In genomic region chr22:37952629-37953028, GRCh38 we compare ENCODE assay signal across 8 cellular contexts. TPM values are rescaled to one million over a fixed set of nuclear protein-coding genes. Genes with fewer than 3 reads are reported as not detected.
A peak's percentile ranks its signal among the peaks of the same experiment; 100 is the strongest.
DNase-seq lines count a peak whose midpoint lies in the region; ATAC-seq and TF ChIP-seq lines count a peak whose summit lies in the region.
"Not testable (repeated sequence)": the region's sequence is repeated elsewhere in the genome, so short reads cannot be mapped to it uniquely, and the experiment has no call there.

No MANE protein-coding gene starts in this region.

- H3K4me1 ChIP-seq in adrenal gland (replicated peaks in 1 of 2): peaks cover 10 to 16% of the 10 kb centered on the region in 2 donors

- not testable (repeated sequence) for H3K9me2 ChIP-seq in SU-DHL-6 (replicated peaks; ENCODE audit: insufficient read depth, low read length)

- H3K27ac ChIP-seq in SU-DHL-6 (ENCODE audit: low read depth, low read length); adrenal gland: not testable (repeated sequence)
- H3K27ac ChIP-seq in epithelial cell of prostate: peak overlapping the region; percentile 37

- H3K9ac ChIP-seq in SU-DHL-6 (ENCODE audit: low read length): peak overlapping the region; percentile 92; the same call in 1 of the 2 replicates

- ATAC-seq in stimulated activated naive CD8-positive, alpha-beta T cell treated with anti-CD3 and anti-CD28 coated beads, Interleukin-15, amount 100 ng/mL, for 72 hours: not testable (repeated sequence)

- intact Hi-C loops in adrenal gland (cut with DNase I): not testable (repeated sequence)

- WGBS in adrenal gland, 4 donors: 8 to 13% (median 9%) methylated on average over 8 to 20 of the region's 20 CpGs

- TF ChIP-seq POLR2A in adrenal gland (IDR thresholded peaks at IDR 0.05): not testable (repeated sequence)

- H3K4me3 ChIP-seq in AG10803 (ENCODE audit: low read length): peak overlapping the region; percentile 99
- H3K4me3 ChIP-seq in SU-DHL-6 (ENCODE audit: insufficient read depth, low read length, poor library complexity, severe bottlenecking): not testable (repeated sequence)
- H3K4me3 ChIP-seq in adrenal gland: peak overlapping the region; percentile 31 to 98 (median 80)

- H3K79me2 ChIP-seq in SU-DHL-6 (ENCODE audit: insufficient read depth, low read length): peaks cover 20% of the 10 kb centered on the region

- peaks cover 28% of the 10 kb centered on the region for H3K4me1 Mint-ChIP-seq in HFFc6 (ENCODE audit: low read depth)
- peaks cover 31 to 39% of the 10 kb centered on the region in 2 donors for H3K4me1 Mint-ChIP-seq in immature natural killer cell
- peaks cover 41% of the 10 kb centered on the region for H3K4me1 Mint-ChIP-seq in neural crest cell
- H3K4me1 Mint-ChIP-seq in stimulated activated naive CD8-positive, alpha-beta T cell treated with anti-CD3 and anti-CD28 coated beads, Interleukin-15, amount 100 ng/mL, for 72 hours: peaks cover 35% of the 10 kb centered on the region

- DNase-seq in AG10803 (ENCODE audit: low read depth); HFFc6; adrenal gland; epithelial cell of prostate (ENCODE audit: low read depth, low spot score); immature natural killer cell; neural crest cell (ENCODE audit: low read depth, low spot score); stimulated activated naive CD8-positive, alpha-beta T cell treated with anti-CD3 and anti-CD28 coated beads, Interleukin-15, amount 100 ng/mL, for 72 hours: not testable (repeated sequence)

- H3K27ac Mint-ChIP-seq in HFFc6 (peak overlapping the region; percentile 90), immature natural killer cell (peak overlapping the region in 2 of 6 donors; percentile 25 to 95)
- not testable (repeated sequence) for H3K27ac Mint-ChIP-seq in neural crest cell (ENCODE audit: unreplicated experiment); stimulated activated naive CD8-positive, alpha-beta T cell treated with anti-CD3 and anti-CD28 coated beads, Interleukin-15, amount 100 ng/mL, for 72 hours

- not testable (repeated sequence) for TF ChIP-seq CTCF in AG10803 (conservative IDR thresholded peaks at IDR 0.05; ENCODE audit: low read length); HFFc6 (IDR thresholded peaks at IDR 0.05); SU-DHL-6 (IDR thresholded peaks at IDR 0.05; ENCODE audit: insufficient read depth, low read length, poor library complexity, severe bottlenecking); adrenal gland (IDR thresholded peaks at IDR 0.05); neural crest cell (conservative IDR thresholded peaks at IDR 0.05)

- not testable (repeated sequence) for H3K27me3 ChIP-seq in SU-DHL-6 (ENCODE audit: low read length); adrenal gland

- H2AFZ ChIP-seq in SU-DHL-6 (ENCODE audit: low read depth, low read length, severe bottlenecking): not testable (repeated sequence)

- not testable (repeated sequence) for H3K27me3 Mint-ChIP-seq in HFFc6 (ENCODE audit: insufficient read depth); neural crest cell (ENCODE audit: low read depth); stimulated activated naive CD8-positive, alpha-beta T cell treated with anti-CD3 and anti-CD28 coated beads, Interleukin-15, amount 100 ng/mL, for 72 hours
- peaks cover 12 to 19% (median 16%) of the 10 kb centered on the region in 3 donors for H3K27me3 Mint-ChIP-seq in immature natural killer cell (ENCODE audit: low read depth in 3 of 3)

- not testable (repeated sequence) for H3F3A ChIP-seq in SU-DHL-6 (ENCODE audit: insufficient read depth)

- H3K4me3 Mint-ChIP-seq in HFFc6 (peak overlapping the region; percentile 98), immature natural killer cell (peak overlapping the region; percentile 99 to 100 (median 100)), neural crest cell (peak overlapping the region; percentile 96)
- peak overlapping the region; percentile 83 to 91 for H3K4me3 Mint-ChIP-seq in stimulated activated naive CD8-positive, alpha-beta T cell treated with anti-CD3 and anti-CD28 coated beads, Interleukin-15, amount 100 ng/mL, for 72 hours

- H3K9me3 ChIP-seq in SU-DHL-6 (ENCODE audit: insufficient read depth, low read length); adrenal gland (replicated peaks in 1 of 3): not testable (repeated sequence)

- H3K36me3 ChIP-seq in SU-DHL-6 (ENCODE audit: low read length): not testable (repeated sequence)
- H3K36me3 ChIP-seq in adrenal gland (replicated peaks in 1 of 2): peaks cover 0 to 12% of the 10 kb centered on the region in 2 donors

- not testable (repeated sequence) for H4K20me1 ChIP-seq in SU-DHL-6 (ENCODE audit: low read depth, low read length)

- H3K4me2 ChIP-seq in SU-DHL-6 (ENCODE audit: low read depth, low read length, poor library complexity, severe bottlenecking): peak overlapping the region; percentile 64

- H3K36me3 Mint-ChIP-seq in HFFc6 (ENCODE audit: low read depth): peaks cover 18% of the 10 kb centered on the region
- peaks cover 9 to 11% (median 11%) of the 10 kb centered on the region in 3 donors for H3K36me3 Mint-ChIP-seq in immature natural killer cell
- H3K36me3 Mint-ChIP-seq in neural crest cell (ENCODE audit: low read depth): not testable (repeated sequence)

- H3K9me3 Mint-ChIP-seq in HFFc6; immature natural killer cell; neural crest cell; stimulated activated naive CD8-positive, alpha-beta T cell treated with anti-CD3 and anti-CD28 coated beads, Interleukin-15, amount 100 ng/mL, for 72 hours: not testable (repeated sequence)

RNA-seq across cellular contexts. Expression of gene C22orf23, which starts 0.8 kb away (rescaled TPM):
- under 1 TPM; 0.43 to 0.73 (median 0.54) TPM for total RNA-seq in HFFc6 (2021; fragmentation: NEBNext Ultra II Directional; extraction: Animal tissue kit (Norgen Biotek cat#: 25700))
- 1 to 10 TPM in 2 of 8 donors, under 1 TPM in 4, not detected in 2; 0.57 to 1.2 (median 0.81) TPM for total RNA-seq in adrenal gland
- polyA plus RNA-seq in adrenal gland: under 1 TPM; 0.40 to 0.68 (median 0.47) TPM
- not detected for polyA plus RNA-seq in immature natural killer cell
- total RNA-seq in neural crest cell: 0.79 and 1.5 TPM in 2 replicates

RNA-seq across cellular contexts. Expression of gene POLR2F, which starts 0.9 kb away (rescaled TPM):
- 100 to 1,000 TPM in 4 of 6 experiments, 10 to 100 TPM in 2; 91.6 to 130 (median 107) TPM for total RNA-seq in HFFc6 (2021; fragmentation: NEBNext Ultra II Directional; extraction: Animal tissue kit (Norgen Biotek cat#: 25700))
- 100 to 1,000 TPM in 1 of 8 donors, 10 to 100 TPM in 7; 39.7 to 111 (median 83.5) TPM for total RNA-seq in adrenal gland
- 100 to 1,000 TPM in 2 of 3 donors, 10 to 100 TPM in 1; 74.2 to 205 (median 123) TPM for polyA plus RNA-seq in adrenal gland
- 100 to 1,000 TPM; 181 to 275 (median 203) TPM for polyA plus RNA-seq in immature natural killer cell
- 137 and 143 TPM in 2 replicates for total RNA-seq in neural crest cell

RNA-seq across cellular contexts. Expression of gene SOX10, which starts 31.7 kb away (rescaled TPM):
- not detected for total RNA-seq in HFFc6 (2021; fragmentation: NEBNext Ultra II Directional; extraction: Animal tissue kit (Norgen Biotek cat#: 25700))
- total RNA-seq in adrenal gland (1 to 10 TPM in 3 of 8 donors, under 1 TPM in 4, not detected in 1; 0.16 to 4.0 (median 0.42) TPM), neural crest cell (279 and 293 TPM in 2 replicates)
- polyA plus RNA-seq in adrenal gland (1 to 10 TPM in 2 of 3 donors, under 1 TPM in 1; 0.73 to 5.4 (median 3.8) TPM), immature natural killer cell (not detected)

RNA-seq across cellular contexts. Expression of gene MICALL1, which starts 46.5 kb away (rescaled TPM):
- 10 to 100 TPM; 37.7 to 46.5 (median 40.5) TPM for total RNA-seq in HFFc6 (2021; fragmentation: NEBNext Ultra II Directional; extraction: Animal tissue kit (Norgen Biotek cat#: 25700))
- 10 to 100 TPM; 14.5 to 25.2 (median 17.7) TPM for total RNA-seq in adrenal gland
- polyA plus RNA-seq in adrenal gland: 10 to 100 TPM in 1 of 3 donors, 1 to 10 TPM in 2; 5.7 to 14.0 (median 6.6) TPM
- polyA plus RNA-seq in immature natural killer cell: 1 to 10 TPM; 1.3 to 5.8 (median 2.1) TPM
- 49.1 and 54.4 TPM in 2 replicates for total RNA-seq in neural crest cell

Comparison
In these comparisons a context has a peak if more than half of its experiments do, and no peak if none do; other contexts are left out.
1. RNA of gene SOX10, which starts 31.7 kb away (total RNA-seq): 279 to 293 TPM in neural crest cell; 0.16 to 4.0 TPM in adrenal gland and not detected in HFFc6; every median in the first group is over 10 times any median in the second.
2. Peak in every context shown above with its lines, with median percentiles within 50 percentile points of each other: H3K4me3 Mint-ChIP-seq.